ENCODE assay signal across 8 cellular contexts in genomic region chr7:76567311-76567710, GRCh38. TPM values are rescaled to one million over a fixed set of nuclear protein-coding genes. Genes with fewer than 3 reads are reported as not detected.
"Had no signal": no experiment of that assay in that cellular context is flagged by ENCODE, and none has a peak within 500 bp of the region (broad histone marks: within the 10 kb centered on the region; RNA-seq: fewer than 3 reads in every experiment).

No MANE protein-coding gene starts in this region.

RNA-seq across cellular contexts. Expression of gene SPDYE16, which starts 24.2 kb away (rescaled TPM):
- total RNA-seq: omental fat pad, osteocyte, pulmonary artery endothelial cell, right atrium auricular region, smooth muscle cell, transverse colon, urinary bladder had no signal
- polyA plus RNA-seq: naive thymus-derived CD8-positive, alpha-beta T cell; smooth muscle cell had no signal

RNA-seq across cellular contexts. Expression of gene UPK3B, which starts 57.0 kb away (rescaled TPM):
- total RNA-seq: pulmonary artery endothelial cell, smooth muscle cell had no signal
- polyA plus RNA-seq: naive thymus-derived CD8-positive, alpha-beta T cell; smooth muscle cell had no signal
